8 cellular contexts compared by ENCODE assay signal in the genomic region with DNA sequence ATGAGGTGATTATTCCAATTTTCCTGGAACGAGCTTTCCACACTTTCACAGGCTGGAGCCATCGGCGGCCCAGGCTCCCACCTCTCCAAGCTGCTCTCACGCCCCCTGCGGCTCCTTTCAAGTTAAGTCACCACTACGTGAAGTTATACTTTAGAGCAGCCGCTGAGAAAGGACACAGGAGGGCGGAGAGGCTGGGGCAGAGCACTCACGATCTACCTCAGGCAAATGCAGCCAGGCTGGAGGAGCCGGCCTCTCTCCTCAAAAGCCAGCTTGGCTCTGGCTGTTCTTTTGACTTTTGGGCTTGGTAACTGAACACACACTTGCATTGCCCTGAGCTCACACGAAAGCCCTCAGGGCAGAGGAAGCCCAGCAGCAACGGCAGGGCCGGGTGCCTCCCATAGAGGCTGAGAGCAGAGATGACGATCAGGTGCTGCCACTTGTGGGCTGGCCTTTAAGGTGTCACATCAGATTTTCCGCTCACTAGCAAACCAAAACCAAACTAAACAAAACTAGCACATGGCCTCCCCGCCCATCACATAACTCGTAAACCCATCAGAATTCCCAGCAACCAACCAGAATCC.
DNase-seq lines count a peak whose midpoint lies in the region; ATAC-seq and TF ChIP-seq lines count a peak whose summit lies in the region.

No MANE protein-coding gene starts in this region.

- H3K27me3 Mint-ChIP-seq in T-helper 17 cell (no peaks in the 10 kb centered on the region), mesothelial cell of epicardium (ENCODE audit: low read depth) (no peaks in the 10 kb centered on the region)

- H3K4me3 ChIP-seq in adipocyte (ENCODE audit: low read length) = no peak overlapping the region

- peaks cover 39% of the 10 kb centered on the region for H3K4me1 Mint-ChIP-seq in T-helper 17 cell
- peaks cover 18% of the 10 kb centered on the region for H3K4me1 Mint-ChIP-seq in mesothelial cell of epicardium
- H3K4me1 Mint-ChIP-seq in stimulated activated effector memory CD8-positive, alpha-beta T cell treated with anti-CD3 and anti-CD28 coated beads, Interleukin-12 subunit alpha, Interleukin-12 subunit beta, amount 100 ng/mL, for 72 hours = peaks cover 56% of the 10 kb centered on the region

- H3K4me3 Mint-ChIP-seq in T-helper 17 cell (peak overlapping the region; percentile 92), mesothelial cell of epicardium (peak overlapping the region; percentile 24)
- H3K4me3 Mint-ChIP-seq in stimulated activated effector memory CD8-positive, alpha-beta T cell treated with anti-CD3 and anti-CD28 coated beads, Interleukin-12 subunit alpha, Interleukin-12 subunit beta, amount 100 ng/mL, for 72 hours = peak overlapping the region; percentile 84

- H3K27ac Mint-ChIP-seq in T-helper 17 cell (peak overlapping the region; percentile 94), mesothelial cell of epicardium (peak overlapping the region; percentile 68)
- H3K27ac Mint-ChIP-seq in stimulated activated effector memory CD8-positive, alpha-beta T cell treated with anti-CD3 and anti-CD28 coated beads, Interleukin-12 subunit alpha, Interleukin-12 subunit beta, amount 100 ng/mL, for 72 hours = peak overlapping the region; percentile 95

- H3K9me3 ChIP-seq in T-helper 17 cell (ENCODE audit: control insufficient read depth, low read length, poor library complexity, severe bottlenecking) (no peaks in the 10 kb centered on the region), adipocyte (ENCODE audit: control insufficient read depth, low read length) (no peaks in the 10 kb centered on the region)

- H3K36me3 Mint-ChIP-seq in T-helper 17 cell (ENCODE audit: low read depth) (no peaks in the 10 kb centered on the region), mesothelial cell of epicardium (no peaks in the 10 kb centered on the region)
- H3K36me3 Mint-ChIP-seq in stimulated activated effector memory CD8-positive, alpha-beta T cell treated with anti-CD3 and anti-CD28 coated beads, Interleukin-12 subunit alpha, Interleukin-12 subunit beta, amount 100 ng/mL, for 72 hours = peaks cover 13% of the 10 kb centered on the region

- H3K36me3 ChIP-seq in adipocyte (ENCODE audit: control insufficient read depth, insufficient read depth, low read length, severe bottlenecking) = no peaks in the 10 kb centered on the region

- TF ChIP-seq POLR2A in erythroblast (IDR thresholded peaks at IDR 0.05; ENCODE audit: low read length) = no peak

- H3K9me3 Mint-ChIP-seq in mesothelial cell of epicardium = no peaks in the 10 kb centered on the region
- H3K9me3 Mint-ChIP-seq in stimulated activated effector memory CD8-positive, alpha-beta T cell treated with anti-CD3 and anti-CD28 coated beads, Interleukin-12 subunit alpha, Interleukin-12 subunit beta, amount 100 ng/mL, for 72 hours = no peaks in the 10 kb centered on the region

- DNase-seq in NCI-H2171 treated with DMSO at 0.1 percent for 48 hours (lab: John Stamatoyannopoulos, UW) (peak; percentile 53), NCI-H2171 (lab: John Stamatoyannopoulos, UW) (no peak), T-helper 17 cell (peak; percentile 21 to 40 (median 38)), adipocyte (ENCODE audit: low read depth) (peak; percentile 81), mesothelial cell of epicardium (ENCODE audit: low spot score in 2 of 2, unreplicated experiment in 2 of 2) (peak in 1 of 2 experiments; percentile 56), erythroblast (lab: John Stamatoyannopoulos, UW) (no peak)
- DNase-seq in stimulated activated effector memory CD8-positive, alpha-beta T cell treated with anti-CD3 and anti-CD28 coated beads, Interleukin-12 subunit alpha, Interleukin-12 subunit beta, amount 100 ng/mL, for 72 hours (ENCODE audit: low spot score in 2 of 2) = peak; percentile 51 to 86

- peaks cover 20% of the 10 kb centered on the region for H3K4me1 ChIP-seq in adipocyte (ENCODE audit: control insufficient read depth, insufficient read depth, low read length)

- TF ChIP-seq CTCF in mesothelial cell of epicardium (IDR thresholded peaks at IDR 0.05; ENCODE audit: unreplicated experiment) = no peak

- H3K9ac ChIP-seq in adipocyte (ENCODE audit: low read length) = no peak overlapping the region

- H3K27me3 ChIP-seq in adipocyte (replicated peaks; ENCODE audit: control insufficient read depth, insufficient read depth, low read length) = no peaks in the 10 kb centered on the region

- ATAC-seq in T-helper 17 cell (peak; percentile 95), HG03196 (IDR thresholded peaks at IDR 0.05; ENCODE audit: unreplicated experiment) (no peak)
- ATAC-seq in stimulated activated effector memory CD8-positive, alpha-beta T cell treated with anti-CD3 and anti-CD28 coated beads, Interleukin-12 subunit alpha, Interleukin-12 subunit beta, amount 100 ng/mL, for 72 hours = peak; percentile 88

Comparison
In these comparisons a context has a peak if more than half of its experiments do, and no peak if none do; other contexts are left out.
1. DNase-seq: peak in NCI-H2171 treated with DMSO at 0.1 percent for 48 hours (single experiment), T-helper 17 cell (3 of 3), adipocyte (single experiment) and stimulated activated effector memory CD8-positive, alpha-beta T cell treated with anti-CD3 and anti-CD28 coated beads, Interleukin-12 subunit alpha, Interleukin-12 subunit beta, amount 100 ng/mL, for 72 hours (2 of 2); none in NCI-H2171 (single experiment) and erythroblast (0 of 2).
2. H3K4me3 Mint-ChIP-seq: peak in every context shown above with its lines; median percentile 92 in T-helper 17 cell; 84 in stimulated activated effector memory CD8-positive, alpha-beta T cell treated with anti-CD3 and anti-CD28 coated beads, Interleukin-12 subunit alpha, Interleukin-12 subunit beta, amount 100 ng/mL, for 72 hours; 24 in mesothelial cell of epicardium.
3. Peak in every context shown above with its lines, with median percentiles within 50 percentile points of each other: H3K27ac Mint-ChIP-seq.